In genomic region chr17:67378444-67379250, GRCh38 we compare ENCODE assay signal across 8 cellular contexts. TPM values are rescaled to one million over a fixed set of nuclear protein-coding genes. Genes with fewer than 3 reads are reported as not detected.
A peak's percentile ranks its signal among the peaks of the same experiment; 100 is the strongest.
DNase-seq lines count a peak whose midpoint lies in the region; ATAC-seq and TF ChIP-seq lines count a peak whose summit lies in the region.

No MANE protein-coding gene starts in this region.

- H4K20me1 ChIP-seq in BLaER1 treated with 17β-estradiol and CSF1 and Interleukin-3, amounts not matched to agents 10 nM and 100 nM: peaks cover 0 to 13% (median 0%) of the 10 kb centered on the region in 11 experiments; a peak in 2 of 22 replicates

- WGBS in testis, 2 donors: 0% methylated on average over 7 to 35 of the region's 72 CpGs

- peak overlapping the region; percentile 73 to 90 (median 86) for H3K27ac ChIP-seq in BLaER1 treated with 17β-estradiol and CSF1 and Interleukin-3, amounts not matched to agents 10 nM and 100 nM
- H3K27ac ChIP-seq in testis: peak overlapping the region; percentile 82 to 96

- TF ChIP-seq CTCF in omental fat pad (IDR thresholded peaks at IDR 0.05) (no peak), testis (IDR thresholded peaks at IDR 0.05) (peak; percentile 60 to 91 (median 82))

- H3K4me1 Mint-ChIP-seq in activated naive CD4-positive, alpha-beta T cell treated with anti-CD3 and anti-CD28 coated beads, Interleukin-2, amount 10 ng/mL, durations not matched to agents 7 days and 5 days: peaks cover 51% of the 10 kb centered on the region

- H3K9ac ChIP-seq in BLaER1 treated with 17β-estradiol and CSF1 and Interleukin-3, amounts not matched to agents 10 nM and 100 nM: peak overlapping the region; percentile 84 to 92 (median 89)

- H3K36me3 Mint-ChIP-seq in activated naive CD4-positive, alpha-beta T cell treated with anti-CD3 and anti-CD28 coated beads, Interleukin-2, amount 10 ng/mL, durations not matched to agents 7 days and 5 days: peaks cover 27% of the 10 kb centered on the region

- intact Hi-C loops in testis (cut with DNase I; ENCODE audit: low total_unique reads): loop anchor here (5.0 to 10.0 kb wide), 3 partner anchors 96 to 314 kb away; no protein-coding TSS in a partner anchor

- H3K27me3 Mint-ChIP-seq in activated naive CD4-positive, alpha-beta T cell treated with anti-CD3 and anti-CD28 coated beads, Interleukin-2, amount 10 ng/mL, durations not matched to agents 7 days and 5 days: no peaks in the 10 kb centered on the region

- DNase-seq in LHCN-M2 (ENCODE audit: low read depth): peak; percentile 79
- peak; percentile 72 to 74 for DNase-seq in SHP77 (lab: John Stamatoyannopoulos, UW)
- peak; percentile 85 for DNase-seq in activated naive CD4-positive, alpha-beta T cell treated with anti-CD3 and anti-CD28 coated beads, Interleukin-2, amount 10 ng/mL, durations not matched to agents 7 days and 5 days
- peak; percentile 67 for DNase-seq in globus pallidus (ENCODE audit: low spot score)
- DNase-seq in omental fat pad (ENCODE audit: low spot score): no peak
- DNase-seq in testis: peak; percentile 81

- ATAC-seq in GM19455 (IDR thresholded peaks at IDR 0.05; ENCODE audit: unreplicated experiment) (peak; percentile 36), omental fat pad (ENCODE audit: low FRiP score) (peak; percentile 81)

- peaks cover 35 to 70% (median 50%) of the 10 kb centered on the region in 10 experiments for H3K4me1 ChIP-seq in BLaER1 treated with 17β-estradiol and CSF1 and Interleukin-3, amounts not matched to agents 10 nM and 100 nM
- peaks cover 10% of the 10 kb centered on the region for H3K4me1 ChIP-seq in testis

- H3K4me3 Mint-ChIP-seq in activated naive CD4-positive, alpha-beta T cell treated with anti-CD3 and anti-CD28 coated beads, Interleukin-2, amount 10 ng/mL, durations not matched to agents 7 days and 5 days: peak overlapping the region; percentile 87

- CTCF ChIA-PET in activated naive CD4-positive, alpha-beta T cell treated with anti-CD3 and anti-CD28 coated beads, Interleukin-2, amount 10 ng/mL, durations not matched to agents 7 days and 5 days (lab: Charles Lee): interaction anchor here (0.7 to 7.4 kb wide), 31 partner anchors 10 to 365 kb away, joined by 3 to 104 read pairs (median 4); no protein-coding TSS in a partner anchor

- no peaks in the 10 kb centered on the region for H3K9me3 Mint-ChIP-seq in activated naive CD4-positive, alpha-beta T cell treated with anti-CD3 and anti-CD28 coated beads, Interleukin-2, amount 10 ng/mL, durations not matched to agents 7 days and 5 days

- H3K4me3 ChIP-seq in BLaER1 treated with 17β-estradiol and CSF1 and Interleukin-3, amounts not matched to agents 10 nM and 100 nM: peak overlapping the region; percentile 78 to 96 (median 86)
- peak overlapping the region; percentile 75 for H3K4me3 ChIP-seq in testis

- no peaks in the 10 kb centered on the region for H3K27me3 ChIP-seq in BLaER1 treated with 17β-estradiol and CSF1 and Interleukin-3, amounts not matched to agents 10 nM and 100 nM
- H3K27me3 ChIP-seq in testis: no peaks in the 10 kb centered on the region

- peak overlapping the region; percentile 86 to 100 (median 97) for H3K4me2 ChIP-seq in BLaER1 treated with 17β-estradiol and CSF1 and Interleukin-3, amounts not matched to agents 10 nM and 100 nM

- H3K36me3 ChIP-seq in BLaER1 treated with 17β-estradiol and CSF1 and Interleukin-3, amounts not matched to agents 10 nM and 100 nM: peaks cover 0 to 14% (median 0%) of the 10 kb centered on the region in 11 experiments; a peak in 4 of 22 replicates
- no peaks in the 10 kb centered on the region for H3K36me3 ChIP-seq in testis (ENCODE audit: low read depth, missing control alignments)

- TF ChIP-seq POLR2A in testis (IDR thresholded peaks at IDR 0.05): no peak

- peaks cover 0 to 12% (median 5%) of the 10 kb centered on the region in 11 experiments; a peak in 10 of 22 replicates for H3K9me3 ChIP-seq in BLaER1 treated with 17β-estradiol and CSF1 and Interleukin-3, amounts not matched to agents 10 nM and 100 nM (replicated peaks in 1 of 11)
- no peaks in the 10 kb centered on the region for H3K9me3 ChIP-seq in testis

- H3K27ac Mint-ChIP-seq in activated naive CD4-positive, alpha-beta T cell treated with anti-CD3 and anti-CD28 coated beads, Interleukin-2, amount 10 ng/mL, durations not matched to agents 7 days and 5 days: peak overlapping the region; percentile 90

RNA-seq across cellular contexts. Expression of gene PITPNC1, which starts 1.6 kb away (rescaled TPM):
- 10.4 and 12.5 TPM in 2 replicates for total RNA-seq in LHCN-M2 (2014; rRNA removed)
- 1.00 TPM for polyA plus RNA-seq in LHCN-M2 (2012)
- total RNA-seq in omental fat pad: 10 to 100 TPM; 22.6 to 53.4 (median 35.0) TPM
- 10 to 100 TPM in 1 of 2 donors, 1 to 10 TPM in 1; 8.3 to 12.2 TPM for total RNA-seq in testis
- 12.8 TPM for polyA plus RNA-seq in testis (ENCODE audit: insufficient read depth, low read depth, low replicate concordance)

RNA-seq across cellular contexts. Expression of gene PSMD12, which starts 12.3 kb away (rescaled TPM):
- 34.8 and 49.4 TPM in 2 replicates for total RNA-seq in LHCN-M2 (2014; rRNA removed)
- polyA plus RNA-seq in LHCN-M2 (2012): 34.4 TPM
- 10 to 100 TPM; 23.6 to 52.4 (median 24.4) TPM for total RNA-seq in omental fat pad
- total RNA-seq in testis: 10 to 100 TPM; 32.8 to 46.3 TPM
- 71.2 TPM for polyA plus RNA-seq in testis (ENCODE audit: insufficient read depth, low read depth, low replicate concordance)

Comparison
In these comparisons a context has a peak if more than half of its experiments do, and no peak if none do; other contexts are left out.
1. CTCF ChIP-seq: peak in testis (3 of 3); none in omental fat pad (0 of 3).